ENCODE assay signal across 19 cellular contexts in the genomic region with DNA sequence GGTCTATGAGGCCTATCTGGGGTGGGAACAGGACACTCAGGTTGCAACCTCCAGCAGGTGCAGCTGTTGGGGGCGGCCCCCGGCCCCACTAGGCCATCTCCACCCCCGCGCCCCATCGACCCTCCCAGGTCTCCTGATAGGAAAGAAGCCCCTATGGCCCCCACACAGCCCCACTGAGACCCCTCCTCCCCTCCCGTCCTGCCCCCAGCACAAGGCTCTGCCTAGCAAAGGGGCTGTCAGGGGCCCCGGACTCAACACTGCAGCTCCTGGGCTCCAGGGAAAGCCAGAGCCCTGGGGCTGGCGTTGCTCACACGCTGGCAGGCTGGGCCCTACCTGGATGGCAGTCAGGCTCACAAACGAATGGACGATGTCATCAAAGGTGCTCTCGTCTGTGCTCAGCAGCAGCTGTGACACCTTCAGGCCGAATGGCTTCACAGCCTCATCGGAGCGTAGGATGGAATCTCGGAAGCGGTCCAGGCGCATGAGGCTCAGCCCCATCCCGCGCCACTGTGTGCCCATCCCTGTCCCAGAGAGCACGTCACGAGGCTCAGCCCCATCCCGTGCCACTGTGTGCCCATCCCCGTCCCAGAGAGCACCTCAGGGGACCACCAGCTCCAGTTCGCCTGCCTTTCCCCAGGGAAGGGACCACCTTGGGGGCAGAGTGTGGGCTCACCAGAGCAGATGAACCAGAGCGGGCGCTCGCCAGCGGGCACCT. TPM values are rescaled to one million over a fixed set of nuclear protein-coding genes. Genes with fewer than 3 reads are reported as not detected.
A peak's percentile ranks its signal among the peaks of the same experiment; 100 is the strongest.
DNase-seq lines count a peak whose midpoint lies in the region; ATAC-seq, FAIRE-seq and TF ChIP-seq lines count a peak whose summit lies in the region.
"Had no signal": no experiment of that assay in that cellular context is flagged by ENCODE, and none has a peak within 500 bp of the region (broad histone marks: within the 10 kb centered on the region; RNA-seq: fewer than 3 reads in every experiment).

No MANE protein-coding gene starts in this region.

- in situ Hi-C loops in K562 (cut with MboI), result no loop called here

- ATAC-seq in K562 (no peak), HG03439 (IDR thresholded peaks at IDR 0.05; ENCODE audit: unreplicated experiment) (no peak)

- no peaks in the 10 kb centered on the region for H3K9me1 ChIP-seq in K562 (ENCODE audit: control insufficient read depth, insufficient read depth, low read length)

- TF ChIP-seq EP300 in K562 (IDR thresholded peaks at IDR 0.05; ENCODE audit: low read length), result no peak

- H3K27ac ChIP-seq in left ventricle myocardium inferior (replicated peaks) (no peak overlapping the region), right atrium auricular region (no peak overlapping the region), K562 (ENCODE audit: extremely low read depth, low read depth, low read length) (no peak overlapping the region)
- H3K27ac ChIP-seq: Peyer's patch had no signal

- peaks cover 27% of the 10 kb centered on the region for H4K20me1 ChIP-seq in K562 (replicated peaks; ENCODE audit: control insufficient read depth, insufficient read depth, low read length)

- TF ChIP-seq CTCF in left ventricle myocardium inferior (IDR thresholded peaks at IDR 0.05; ENCODE audit: borderline replicate concordance) (no peak), right atrium auricular region (IDR thresholded peaks at IDR 0.05) (no peak), NB4 (IDR thresholded peaks at IDR 0.05; ENCODE audit: low read depth, low read length) (no peak), K562 (IDR thresholded peaks at IDR 0.05 in 2 of 3, conservative IDR thresholded peaks at IDR 0.05 in 1 of 3; ENCODE audit: insufficient read depth in 2 of 3, low read depth in 1 of 3, low read length in 3 of 3) (no peak)

- H3K27me3 ChIP-seq in left ventricle myocardium inferior (ENCODE audit: low read depth) (no peaks in the 10 kb centered on the region), right atrium auricular region (no peaks in the 10 kb centered on the region), K562 (ENCODE audit: control insufficient read depth in 2 of 2, insufficient read depth in 2 of 2, low read length in 2 of 2) (no peaks in the 10 kb centered on the region)
- H3K27me3 ChIP-seq: Peyer's patch had no signal

- H3K4me3 ChIP-seq in left ventricle myocardium inferior, result no peak overlapping the region
- H3K4me3 ChIP-seq in right atrium auricular region, result no peak overlapping the region
- no peak overlapping the region for H3K4me3 ChIP-seq in NB4 (ENCODE audit: low read depth, low read length)
- H3K4me3 ChIP-seq in K562, result no peak overlapping the region
- H3K4me3 ChIP-seq: Peyer's patch had no signal

- H3K36me3 ChIP-seq in left ventricle myocardium inferior (peaks cover 100% of the 10 kb centered on the region), right atrium auricular region (peaks cover 100% of the 10 kb centered on the region), K562 (ENCODE audit: control insufficient read depth, insufficient read depth, low read length) (peaks cover 96% of the 10 kb centered on the region)

- peak overlapping the region in 1 of 2 experiments; percentile 43; a peak in 1 of 4 replicates for H3K9ac ChIP-seq in K562 (ENCODE audit: insufficient read depth in 1 of 2, low read depth in 2 of 2, low read length in 2 of 2)

- DNase-seq in left ventricle myocardium inferior (peak; percentile 11), right atrium auricular region (ENCODE audit: low spot score) (no peak), NB4 (ENCODE audit: low read depth) (peak; percentile 8), K562 (ENCODE audit: extremely low read depth in 1 of 4, low spot score in 3 of 4) (no peak), urothelium cell line (ENCODE audit: low spot score) (no peak), GM19240 (ENCODE audit: insufficient read length, low spot score) (no peak)
- DNase-seq: ACHN, AML-193, COR-L47, DMS153, GOT3, Karpas-422, MM.1S, NCI-H1105, NCI-H1694, NCI-H510A treated with DMSO at 0.1 percent for 48 hours, Peyer's patch, SHP77 treated with DMSO at 0.1 percent for 48 hours had no signal

- H3K4me2 ChIP-seq in K562 (ENCODE audit: insufficient read depth, low read length), result no peak overlapping the region

- TF ChIP-seq RAD21 in K562 (CRISPR knock-in tag; conservative IDR thresholded peaks at IDR 0.05 in 1 of 2, IDR thresholded peaks at IDR 0.05 in 1 of 2), result no peak

- H3K4me1 ChIP-seq in left ventricle myocardium inferior (no peaks in the 10 kb centered on the region), right atrium auricular region (no peaks in the 10 kb centered on the region), K562 (replicated peaks in 1 of 2; ENCODE audit: control insufficient read depth in 2 of 2, insufficient read depth in 2 of 2, low read length in 2 of 2) (peaks cover 3 to 63% of the 10 kb centered on the region in 2 experiments; a peak in 4 of 5 replicates)
- H3K4me1 ChIP-seq: Peyer's patch had no signal

- BruUV-seq in K562 (replicated peaks; lab: Mats Ljungman, UMichigan), result no TSS peak

- CTCF ChIA-PET in K562 (lab: Yijun Ruan, JAX; ENCODE audit: low intra/inter-chr PET ratio), result no interaction called here

- WGBS in K562 (ENCODE audit: insufficient coverage, low coverage, missing lambda C conversion rate), result 95% methylated on average over 25 of the region's 29 CpGs

- TF ChIP-seq POLR2A in NB4 (IDR thresholded peaks at IDR 0.05; ENCODE audit: extremely low read depth, insufficient read length), result no peak
- TF ChIP-seq POLR2A in K562 (conservative IDR thresholded peaks at IDR 0.05), result peak; percentile 35

- intact Hi-C loops in left ventricle myocardium inferior (cut with micrococcal nuclease), result no loop called here
- intact Hi-C loops in K562 (cut with micrococcal nuclease), result no loop called here

- no peak overlapping the region for H2AFZ ChIP-seq in K562 (ENCODE audit: low read depth, low read length)

- H3K79me2 ChIP-seq in K562 (ENCODE audit: control insufficient read depth, insufficient read depth, low read length), result peaks cover 50% of the 10 kb centered on the region

- no peaks in the 10 kb centered on the region for H3K9me3 ChIP-seq in left ventricle myocardium inferior (replicated peaks)
- H3K9me3 ChIP-seq in right atrium auricular region, result no peaks in the 10 kb centered on the region
- no peaks in the 10 kb centered on the region for H3K9me3 ChIP-seq in K562 (replicated peaks; ENCODE audit: control insufficient read depth, insufficient read depth, low read depth, low read length)
- H3K9me3 ChIP-seq: Peyer's patch had no signal

- POLR2A ChIA-PET in K562 (lab: Yijun Ruan, JAX), result interaction anchor here (0.7 to 5.9 kb wide), 4 partner anchors 7 to 14 kb away, joined by 3 to 52 read pairs (median 10); a partner anchor contains a TSS

- no peak for FAIRE-seq in K562 (lab: Jason Lieb, UNC)
- peak; percentile 76 for FAIRE-seq in urothelium cell line (lab: Jason Lieb, UNC)

RNA-seq across cellular contexts. Expression of a gene that starts 7.3 kb away (rescaled TPM):
- total RNA-seq in left ventricle myocardium inferior (13.6 TPM), right atrium auricular region (10 to 100 TPM; 13.8 to 46.4 TPM), K562 (2014; rRNA removed) (214 and 239 TPM in 2 replicates), K562 (2014; rRNA removed; fragmentation: Illumina TruSeq; extraction: Trizol) (11.2 and 13.9 TPM in 2 replicates), K562 (2015; rRNA removed; fragmentation: Illumina TruSeq; extraction: Trizol) (50.9 and 61.1 TPM in 2 replicates), K562 (2021) (605 and 663 TPM in 2 replicates)
- total RNA-seq in K562 (2011; cell fraction: chromatin; rRNA removed; ENCODE audit: low replicate concordance), result 343 and 1,124 TPM in 2 replicates
- total RNA-seq in K562 (2011; cell fraction: nucleolus; rRNA removed), result 877 TPM in 2 replicates
- 433 and 475 TPM in 2 replicates for total RNA-seq in K562 (2011; cell fraction: nucleoplasm; rRNA removed)
- polyA plus RNA-seq in K562 (2011; rRNA removed) (49.8 and 133 TPM in 2 replicates), K562 (2014; fragmentation: Illumina TruSeq; extraction: Trizol) (49.9 and 181 TPM in 2 replicates), K562 (2014; fragmentation: Nextera tagmentation; extraction: Ambion mirVana) (under 1 TPM; 0.15 to 0.20 TPM), K562 (2014; rRNA removed) (157 and 181 TPM in 2 replicates)
- 159 and 260 TPM in 2 replicates for polyA plus RNA-seq in K562 (2011; cell fraction: cytosol; rRNA removed)
- 627 and 766 TPM in 2 replicates for polyA plus RNA-seq in K562 (2011; cell fraction: nucleus; rRNA removed)
- polyA plus RNA-seq in K562 (2012), result 153 and 283 TPM in 2 replicates
- 59.1 and 70.2 TPM in 2 replicates for polyA minus RNA-seq in K562 (2011; rRNA and poly(A)+ RNA removed)
- 455 and 1,011 TPM in 2 replicates for polyA minus RNA-seq in K562 (2011; cell fraction: cytosol; rRNA and poly(A)+ RNA removed)
- polyA minus RNA-seq in K562 (2011; cell fraction: nucleus; rRNA and poly(A)+ RNA removed), result 200 and 251 TPM in 2 replicates

RNA-seq across cellular contexts. Expression of a gene that starts 25.1 kb away (rescaled TPM):
- total RNA-seq in left ventricle myocardium inferior, result 64.6 TPM
- total RNA-seq in right atrium auricular region, result 10 to 100 TPM; 33.3 to 45.7 TPM
- 125 and 499 TPM in 2 replicates for total RNA-seq in K562 (2011; cell fraction: chromatin; rRNA removed; ENCODE audit: low replicate concordance)
- 452 and 491 TPM in 2 replicates for total RNA-seq in K562 (2011; cell fraction: nucleolus; rRNA removed)
- total RNA-seq in K562 (2011; cell fraction: nucleoplasm; rRNA removed), result 177 and 203 TPM in 2 replicates
- total RNA-seq in K562 (2014; rRNA removed), result 203 and 249 TPM in 2 replicates
- total RNA-seq in K562 (2014; rRNA removed; fragmentation: Illumina TruSeq; extraction: Trizol), result 45.0 and 57.5 TPM in 2 replicates
- total RNA-seq in K562 (2015; rRNA removed; fragmentation: Illumina TruSeq; extraction: Trizol), result 83.1 and 83.9 TPM in 2 replicates
- 193 and 209 TPM in 2 replicates for total RNA-seq in K562 (2021)
- 60.1 and 77.0 TPM in 2 replicates for polyA plus RNA-seq in K562 (2011; rRNA removed)
- 62.4 and 118 TPM in 2 replicates for polyA plus RNA-seq in K562 (2011; cell fraction: cytosol; rRNA removed)
- polyA plus RNA-seq in K562 (2011; cell fraction: nucleus; rRNA removed), result 712 and 945 TPM in 2 replicates
- 123 and 178 TPM in 2 replicates for polyA plus RNA-seq in K562 (2012)
- 97.2 and 99.8 TPM in 2 replicates for polyA plus RNA-seq in K562 (2014; fragmentation: Illumina TruSeq; extraction: Trizol)
- 10 to 100 TPM in 1 of 2 experiments, 1 to 10 TPM in 1; 7.8 to 11.3 TPM for polyA plus RNA-seq in K562 (2014; fragmentation: Nextera tagmentation; extraction: Ambion mirVana)
- polyA plus RNA-seq in K562 (2014; rRNA removed), result 201 and 210 TPM in 2 replicates
- 17.2 and 22.2 TPM in 2 replicates for polyA minus RNA-seq in K562 (2011; rRNA and poly(A)+ RNA removed)
- polyA minus RNA-seq in K562 (2011; cell fraction: cytosol; rRNA and poly(A)+ RNA removed), result 54.0 and 54.3 TPM in 2 replicates
- polyA minus RNA-seq in K562 (2011; cell fraction: nucleus; rRNA and poly(A)+ RNA removed), result 179 and 184 TPM in 2 replicates

RNA-seq across cellular contexts. Expression of a gene that starts 39.0 kb away (rescaled TPM):
- total RNA-seq in left ventricle myocardium inferior (85.9 TPM), right atrium auricular region (10 to 100 TPM; 79.5 to 90.8 TPM), K562 (2014; rRNA removed) (137 and 183 TPM in 2 replicates), K562 (2014; rRNA removed; fragmentation: Illumina TruSeq; extraction: Trizol) (17.5 and 26.3 TPM in 2 replicates), K562 (2015; rRNA removed; fragmentation: Illumina TruSeq; extraction: Trizol) (69.9 and 72.5 TPM in 2 replicates), K562 (2021) (162 and 167 TPM in 2 replicates)
- 57.5 and 207 TPM in 2 replicates for total RNA-seq in K562 (2011; cell fraction: chromatin; rRNA removed; ENCODE audit: low replicate concordance)
- 178 and 205 TPM in 2 replicates for total RNA-seq in K562 (2011; cell fraction: nucleolus; rRNA removed)
- total RNA-seq in K562 (2011; cell fraction: nucleoplasm; rRNA removed), result 87.8 and 88.8 TPM in 2 replicates
- polyA plus RNA-seq in K562 (2011; rRNA removed) (57.0 and 88.5 TPM in 2 replicates), K562 (2014; fragmentation: Illumina TruSeq; extraction: Trizol) (74.5 and 111 TPM in 2 replicates), K562 (2014; fragmentation: Nextera tagmentation; extraction: Ambion mirVana) (10 to 100 TPM in 1 of 2 experiments, 1 to 10 TPM in 1; 3.1 to 13.4 TPM), K562 (2014; rRNA removed) (112 and 123 TPM in 2 replicates)
- polyA plus RNA-seq in K562 (2011; cell fraction: cytosol; rRNA removed), result 94.2 and 226 TPM in 2 replicates
- polyA plus RNA-seq in K562 (2011; cell fraction: nucleus; rRNA removed), result 212 and 255 TPM in 2 replicates
- polyA plus RNA-seq in K562 (2012), result 103 and 115 TPM in 2 replicates
- polyA minus RNA-seq in K562 (2011; rRNA and poly(A)+ RNA removed), result 31.9 and 46.4 TPM in 2 replicates
- 71.4 and 74.6 TPM in 2 replicates for polyA minus RNA-seq in K562 (2011; cell fraction: cytosol; rRNA and poly(A)+ RNA removed)
- 72.3 and 75.2 TPM in 2 replicates for polyA minus RNA-seq in K562 (2011; cell fraction: nucleus; rRNA and poly(A)+ RNA removed)

RNA-seq across cellular contexts. Expression of a gene that starts 39.1 kb away (rescaled TPM):
- total RNA-seq in left ventricle myocardium inferior (21.1 TPM), right atrium auricular region (10 to 100 TPM; 21.4 to 25.3 TPM), K562 (2014; rRNA removed) (23.6 and 28.4 TPM in 2 replicates), K562 (2014; rRNA removed; fragmentation: Illumina TruSeq; extraction: Trizol) (6.5 and 9.5 TPM in 2 replicates), K562 (2015; rRNA removed; fragmentation: Illumina TruSeq; extraction: Trizol) (11.1 and 14.3 TPM in 2 replicates), K562 (2021) (26.9 and 30.2 TPM in 2 replicates)
- 23.1 and 61.7 TPM in 2 replicates for total RNA-seq in K562 (2011; cell fraction: chromatin; rRNA removed; ENCODE audit: low replicate concordance)
- 74.4 and 74.9 TPM in 2 replicates for total RNA-seq in K562 (2011; cell fraction: nucleolus; rRNA removed)
- total RNA-seq in K562 (2011; cell fraction: nucleoplasm; rRNA removed), result 36.5 and 40.5 TPM in 2 replicates
- polyA plus RNA-seq in K562 (2011; rRNA removed) (9.2 and 17.2 TPM in 2 replicates), K562 (2014; fragmentation: Illumina TruSeq; extraction: Trizol) (9.0 and 18.5 TPM in 2 replicates), K562 (2014; fragmentation: Nextera tagmentation; extraction: Ambion mirVana) (under 1 TPM; 0.32 to 0.66 TPM), K562 (2014; rRNA removed) (32.6 and 32.8 TPM in 2 replicates)
- polyA plus RNA-seq in K562 (2011; cell fraction: cytosol; rRNA removed), result 12.2 and 23.8 TPM in 2 replicates
- polyA plus RNA-seq in K562 (2011; cell fraction: nucleus; rRNA removed), result 144 and 164 TPM in 2 replicates
- polyA plus RNA-seq in K562 (2012), result 16.9 and 35.2 TPM in 2 replicates
- 2.0 TPM in 2 replicates for polyA minus RNA-seq in K562 (2011; rRNA and poly(A)+ RNA removed)
- polyA minus RNA-seq in K562 (2011; cell fraction: cytosol; rRNA and poly(A)+ RNA removed), result 11.7 and 13.1 TPM in 2 replicates
- 11.4 and 14.3 TPM in 2 replicates for polyA minus RNA-seq in K562 (2011; cell fraction: nucleus; rRNA and poly(A)+ RNA removed)

RNA-seq across cellular contexts. Expression of a gene that starts 53.2 kb away (rescaled TPM):
- total RNA-seq in left ventricle myocardium inferior (219 TPM), right atrium auricular region (100 to 1,000 TPM; 169 to 213 TPM), K562 (2014; rRNA removed) (165 and 194 TPM in 2 replicates), K562 (2014; rRNA removed; fragmentation: Illumina TruSeq; extraction: Trizol) (41.1 and 66.0 TPM in 2 replicates), K562 (2015; rRNA removed; fragmentation: Illumina TruSeq; extraction: Trizol) (76.0 and 90.0 TPM in 2 replicates), K562 (2021) (235 and 256 TPM in 2 replicates)
- 78.8 and 254 TPM in 2 replicates for total RNA-seq in K562 (2011; cell fraction: chromatin; rRNA removed; ENCODE audit: low replicate concordance)
- 329 and 354 TPM in 2 replicates for total RNA-seq in K562 (2011; cell fraction: nucleolus; rRNA removed)
- total RNA-seq in K562 (2011; cell fraction: nucleoplasm; rRNA removed), result 133 and 150 TPM in 2 replicates
- polyA plus RNA-seq in K562 (2011; rRNA removed) (156 and 201 TPM in 2 replicates), K562 (2014; fragmentation: Illumina TruSeq; extraction: Trizol) (243 and 274 TPM in 2 replicates), K562 (2014; fragmentation: Nextera tagmentation; extraction: Ambion mirVana) (10 to 100 TPM; 21.3 to 50.3 TPM), K562 (2014; rRNA removed) (229 and 261 TPM in 2 replicates)
- polyA plus RNA-seq in K562 (2011; cell fraction: cytosol; rRNA removed), result 404 and 845 TPM in 2 replicates
- 611 and 714 TPM in 2 replicates for polyA plus RNA-seq in K562 (2011; cell fraction: nucleus; rRNA removed)
- polyA plus RNA-seq in K562 (2012), result 229 and 244 TPM in 2 replicates
- 34.8 and 73.6 TPM in 2 replicates for polyA minus RNA-seq in K562 (2011; rRNA and poly(A)+ RNA removed)
- polyA minus RNA-seq in K562 (2011; cell fraction: cytosol; rRNA and poly(A)+ RNA removed), result 67.3 and 81.5 TPM in 2 replicates
- 104 and 111 TPM in 2 replicates for polyA minus RNA-seq in K562 (2011; cell fraction: nucleus; rRNA and poly(A)+ RNA removed)

Comparison
In these comparisons a context has a peak if more than half of its experiments do, and no peak if none do; other contexts are left out.
1. DNase-seq: peak in left ventricle myocardium inferior (single experiment) and NB4 (single experiment); none in right atrium auricular region (single experiment), K562 (0 of 4), urothelium cell line (single experiment) and GM19240 (single experiment).